12 cellular contexts compared by ENCODE assay signal in genomic region chr17:29665480-29665807, GRCh38. TPM values are rescaled to one million over a fixed set of nuclear protein-coding genes. Genes with fewer than 3 reads are reported as not detected.
DNase-seq lines count a peak whose midpoint lies in the region; ATAC-seq and TF ChIP-seq lines count a peak whose summit lies in the region.
"Had no signal": no experiment of that assay in that cellular context is flagged by ENCODE, and none has a peak within 500 bp of the region (broad histone marks: within the 10 kb centered on the region; RNA-seq: fewer than 3 reads in every experiment).

No MANE protein-coding gene starts in this region.

- no peaks in the 10 kb centered on the region for H3K9me3 ChIP-seq in cardiac muscle cell (ENCODE audit: low read depth)
- no peaks in the 10 kb centered on the region for H3K9me3 ChIP-seq in left lung
- H3K9me3 ChIP-seq in suprapubic skin: no peaks in the 10 kb centered on the region

- WGBS in suprapubic skin: 8% methylated on average over 1 of the region's 1 CpG

- H3K36me3 Mint-ChIP-seq in activated CD4-positive, alpha-beta memory T cell treated with anti-CD3 and anti-CD28 coated beads for 36 hours: peaks cover 39% of the 10 kb centered on the region
- H3K36me3 Mint-ChIP-seq in T-helper 2 cell treated with Interferon-gamma antibody and Interleukin-4, amounts not matched to agents 5 μg/mL and 100 μg/mL, for 36 hours (ENCODE audit: low read depth): peaks cover 48% of the 10 kb centered on the region

- DNase-seq in cardiac muscle cell (ENCODE audit: low read depth in 1 of 2, low spot score in 1 of 2): no peak
- DNase-seq in left cardiac atrium: no peak
- no peak for DNase-seq in activated CD4-positive, alpha-beta memory T cell treated with anti-CD3 and anti-CD28 coated beads for 36 hours
- no peak for DNase-seq in left lung
- DNase-seq in suprapubic skin (ENCODE audit: low spot score in 2 of 2): no peak
- no peak for DNase-seq in activated gamma-delta T cell treated with Interleukin-2 at 50 U/mL for 16 hours
- DNase-seq in T-helper 2 cell treated with Interferon-gamma antibody and Interleukin-4, amounts not matched to agents 5 μg/mL and 100 μg/mL, for 36 hours (ENCODE audit: low spot score): no peak
- DNase-seq in GM20000 (ENCODE audit: low spot score): no peak
- DNase-seq: activated CD4-positive, alpha-beta T cell treated with anti-CD3 and anti-CD28 coated beads for 4 hours; amygdala; C1 segment of cervical spinal cord; NCI-H510A had no signal

- H3K4me3 ChIP-seq in cardiac muscle cell (no peak overlapping the region), left lung (no peak overlapping the region), suprapubic skin (no peak overlapping the region)

- H3K27me3 Mint-ChIP-seq in activated CD4-positive, alpha-beta memory T cell treated with anti-CD3 and anti-CD28 coated beads for 36 hours: no peaks in the 10 kb centered on the region
- no peaks in the 10 kb centered on the region for H3K27me3 Mint-ChIP-seq in T-helper 2 cell treated with Interferon-gamma antibody and Interleukin-4, amounts not matched to agents 5 μg/mL and 100 μg/mL, for 36 hours (ENCODE audit: low read depth)

- TF ChIP-seq EP300 in suprapubic skin (IDR thresholded peaks at IDR 0.05): no peak

- intact Hi-C loops in left cardiac atrium (cut with DNase I): no loop called here
- intact Hi-C loops in activated CD4-positive, alpha-beta memory T cell treated with anti-CD3 and anti-CD28 coated beads for 36 hours (cut with micrococcal nuclease): loop anchor here (1.0 to 2.0 kb wide), 3 partner anchors 41 to 95 kb away; no protein-coding TSS in a partner anchor
- intact Hi-C loops in left lung (cut with DNase I): no loop called here

- no peak overlapping the region for H3K4me3 Mint-ChIP-seq in activated CD4-positive, alpha-beta memory T cell treated with anti-CD3 and anti-CD28 coated beads for 36 hours
- no peak overlapping the region for H3K4me3 Mint-ChIP-seq in T-helper 2 cell treated with Interferon-gamma antibody and Interleukin-4, amounts not matched to agents 5 μg/mL and 100 μg/mL, for 36 hours

- H3K27me3 ChIP-seq in cardiac muscle cell (no peaks in the 10 kb centered on the region), left lung (no peaks in the 10 kb centered on the region), suprapubic skin (no peaks in the 10 kb centered on the region)

- no peak for TF ChIP-seq POLR2A in suprapubic skin (IDR thresholded peaks at IDR 0.05)

- H3K9me3 Mint-ChIP-seq in activated CD4-positive, alpha-beta memory T cell treated with anti-CD3 and anti-CD28 coated beads for 36 hours: no peaks in the 10 kb centered on the region
- H3K9me3 Mint-ChIP-seq in T-helper 2 cell treated with Interferon-gamma antibody and Interleukin-4, amounts not matched to agents 5 μg/mL and 100 μg/mL, for 36 hours: peaks cover 3% of the 10 kb centered on the region

- POLR2A ChIA-PET in activated CD4-positive, alpha-beta memory T cell treated with anti-CD3 and anti-CD28 coated beads for 36 hours (lab: Charles Lee): interaction anchor here (0.6 to 2.2 kb wide), 10 partner anchors 8 to 103 kb away, joined by 3 to 12 read pairs (median 4); no protein-coding TSS in a partner anchor

- H3K36me3 ChIP-seq in cardiac muscle cell: peaks cover 13% of the 10 kb centered on the region
- H3K36me3 ChIP-seq in left lung: peaks cover 0 to 92% of the 10 kb centered on the region in 2 donors
- H3K36me3 ChIP-seq in suprapubic skin: peaks cover 42% of the 10 kb centered on the region

- peaks cover 51% of the 10 kb centered on the region for H3K4me1 ChIP-seq in cardiac muscle cell (ENCODE audit: low read depth)
- peaks cover 0 to 37% of the 10 kb centered on the region in 2 donors for H3K4me1 ChIP-seq in left lung
- H3K4me1 ChIP-seq in suprapubic skin: peaks cover 4% of the 10 kb centered on the region

- H3K4me1 Mint-ChIP-seq in activated CD4-positive, alpha-beta memory T cell treated with anti-CD3 and anti-CD28 coated beads for 36 hours (ENCODE audit: low read depth): peaks cover 33% of the 10 kb centered on the region
- H3K4me1 Mint-ChIP-seq in T-helper 2 cell treated with Interferon-gamma antibody and Interleukin-4, amounts not matched to agents 5 μg/mL and 100 μg/mL, for 36 hours (ENCODE audit: low read depth): peaks cover 9% of the 10 kb centered on the region

- H3K27ac Mint-ChIP-seq in activated CD4-positive, alpha-beta memory T cell treated with anti-CD3 and anti-CD28 coated beads for 36 hours: peak overlapping the region; percentile 84
- no peak overlapping the region for H3K27ac Mint-ChIP-seq in T-helper 2 cell treated with Interferon-gamma antibody and Interleukin-4, amounts not matched to agents 5 μg/mL and 100 μg/mL, for 36 hours

- TF ChIP-seq CTCF in cardiac muscle cell (IDR thresholded peaks at IDR 0.05; ENCODE audit: low read depth, low read length): no peak
- no peak for TF ChIP-seq CTCF in left lung (IDR thresholded peaks at IDR 0.05)
- TF ChIP-seq CTCF in suprapubic skin (IDR thresholded peaks at IDR 0.05): no peak
- TF ChIP-seq CTCF in GM20000 (IDR thresholded peaks at IDR 0.05; ENCODE audit: extremely low read depth, missing control alignments): no peak

- ATAC-seq in left cardiac atrium (no peak), left lung (no peak)

- CTCF ChIA-PET in activated CD4-positive, alpha-beta memory T cell treated with anti-CD3 and anti-CD28 coated beads for 36 hours (lab: Charles Lee): interaction anchor here (0.6 to 2.6 kb wide), 6 partner anchors 22 to 428 kb away, joined by 3 to 16 read pairs (median 4); no protein-coding TSS in a partner anchor

- H3K27ac ChIP-seq in cardiac muscle cell: peak overlapping the region; percentile 100
- peak overlapping the region; percentile 46 to 73 for H3K27ac ChIP-seq in left lung
- H3K27ac ChIP-seq in suprapubic skin: peak overlapping the region; percentile 30

RNA-seq across cellular contexts. Expression of gene CORO6, which starts 42.7 kb away (rescaled TPM):
- total RNA-seq in cardiac muscle cell: 127 and 243 TPM in 2 replicates
- 163 and 255 TPM in 2 replicates for polyA plus RNA-seq in cardiac muscle cell
- 10 to 100 TPM; 67.0 to 82.1 TPM for total RNA-seq in left cardiac atrium
- total RNA-seq in activated CD4-positive, alpha-beta memory T cell treated with anti-CD3 and anti-CD28 coated beads for 36 hours: 10 to 100 TPM; 21.3 to 22.1 TPM
- total RNA-seq in left lung: 1 to 10 TPM; 3.8 to 3.9 TPM
- total RNA-seq in suprapubic skin: 10 to 100 TPM in 1 of 4 donors, 1 to 10 TPM in 3; 1.4 to 13.7 (median 6.6) TPM

Comparison
In these comparisons a context has a peak if more than half of its experiments do, and no peak if none do; other contexts are left out.
1. H3K27ac ChIP-seq: peak in every context shown above with its lines; median percentile 100 in cardiac muscle cell; 60 in left lung; 30 in suprapubic skin.